9 cellular contexts compared by ENCODE assay signal in genomic region chr13:49620170-49620621, GRCh38. TPM values are rescaled to one million over a fixed set of nuclear protein-coding genes. Genes with fewer than 3 reads are reported as not detected.
DNase-seq lines count a peak whose midpoint lies in the region; ATAC-seq, FAIRE-seq and TF ChIP-seq lines count a peak whose summit lies in the region.
"Had no signal": no experiment of that assay in that cellular context is flagged by ENCODE, and none has a peak within 500 bp of the region (broad histone marks: within the 10 kb centered on the region; RNA-seq: fewer than 3 reads in every experiment).

No MANE protein-coding gene starts in this region.

- H3K4me1 ChIP-seq in GM12878 (ENCODE audit: control insufficient read depth, insufficient read depth, low read length), result no peaks in the 10 kb centered on the region
- no peaks in the 10 kb centered on the region for H3K4me1 ChIP-seq in colonic mucosa

- TF ChIP-seq POLR2A in GM12878 (IDR thresholded peaks at IDR 0.05; ENCODE audit: low read depth, low read length), result no peak

- 31% methylated on average over 22 of the region's 22 CpGs for WGBS in GM12878 (ENCODE audit: insufficient coverage, insufficient replicate concordance, low lambda C conversion rate, missing lambda C conversion rate)

- DNase-seq in COR-L47 (lab: John Stamatoyannopoulos, UW) (peak; percentile 53), GM19239 (ENCODE audit: insufficient read length, low spot score) (peak; percentile 40), GM12878 (ENCODE audit: low read depth, low spot score) (no peak), colonic mucosa (no peak)
- DNase-seq in activated CD4-positive, alpha-beta T cell treated with anti-CD3 and anti-CD28 coated beads, Interleukin-2, amount 50 U/mL, for 4 hours, result no peak
- DNase-seq: aorta had no signal

- no peaks in the 10 kb centered on the region for H4K20me1 ChIP-seq in GM12878 (ENCODE audit: control insufficient read depth, insufficient read depth)

- no peaks in the 10 kb centered on the region for H3K79me2 ChIP-seq in GM12878 (ENCODE audit: control insufficient read depth, insufficient read depth, low read length)

- H3K4me2 ChIP-seq in GM12878 (ENCODE audit: control insufficient read depth, insufficient read depth), result peak overlapping the region; percentile 36

- intact Hi-C loops in GM12878 (cut with micrococcal nuclease; ENCODE audit: unreplicated experiment), result no loop called here
- intact Hi-C loops in colonic mucosa (cut with DNase I), result no loop called here

- BruUV-seq in GM12878 (replicated peaks; lab: Mats Ljungman, UMichigan), result no TSS peak

- H3K9me3 ChIP-seq in GM12878 (replicated peaks; ENCODE audit: control insufficient read depth, insufficient read depth, low read length), result no peaks in the 10 kb centered on the region
- no peaks in the 10 kb centered on the region for H3K9me3 ChIP-seq in colonic mucosa

- H3K36me3 ChIP-seq in GM12878 (ENCODE audit: control insufficient read depth in 2 of 2, insufficient read depth in 2 of 2, low read length in 1 of 2) (no peaks in the 10 kb centered on the region), colonic mucosa (no peaks in the 10 kb centered on the region)

- TF ChIP-seq RAD21 in GM12878 (IDR thresholded peaks at IDR 0.05; ENCODE audit: insufficient read depth, low read depth, low read length), result no peak

- no peak overlapping the region for H3K27ac ChIP-seq in GM12878 (ENCODE audit: control insufficient read depth, insufficient read depth)
- no peak overlapping the region for H3K27ac ChIP-seq in colonic mucosa

- RAD21 ChIA-PET in GM12878 (lab: Charles Lee; ENCODE audit: unreplicated experiment), result interaction anchor here (0.7 to 1.2 kb wide), 2 partner anchors 10 to 334 kb away, joined by 3 read pairs; no protein-coding TSS in a partner anchor

- POLR2A ChIA-PET in GM12878 (lab: Charles Lee), result interaction anchor here (0.6 to 0.7 kb wide), 2 partner anchors 178 to 283 kb away, joined by 3 to 4 read pairs; no protein-coding TSS in a partner anchor

- H2AFZ ChIP-seq in GM12878 (ENCODE audit: control insufficient read depth, low read depth, low read length), result peak overlapping the region; percentile 37

- H3K9ac ChIP-seq in GM12878 (ENCODE audit: control insufficient read depth, insufficient read depth, low read length) (no peak overlapping the region), colonic mucosa (ENCODE audit: low read depth in 2 of 2, low read length in 2 of 2) (peak overlapping the region in 1 of 2 donors; percentile 18)

- TF ChIP-seq EP300 in GM12878 (IDR thresholded peaks at IDR 0.05; ENCODE audit: borderline replicate concordance in 1 of 2, control insufficient read depth in 1 of 2, low read depth in 2 of 2, low read length in 2 of 2), result peak in 1 of 2 experiments; percentile 29; a peak in 1 of 4 replicates

- ATAC-seq in HG03354 (IDR thresholded peaks at IDR 0.05; ENCODE audit: poor library complexity, severe bottlenecking, unreplicated experiment), result peak; percentile 88
- peak; percentile 85 for ATAC-seq in GM12878
- no peak for ATAC-seq in HG03457 (IDR thresholded peaks at IDR 0.05; ENCODE audit: unreplicated experiment)
- ATAC-seq in activated CD4-positive, CD25-positive, alpha-beta regulatory T cell treated with anti-CD3 and anti-CD28 coated beads, Interleukin-2, amount 50 U/mL, for 24 hours, result no peak

- H3K27me3 ChIP-seq in GM12878 (replicated peaks in 1 of 2; ENCODE audit: control insufficient read depth in 2 of 2, insufficient read depth in 2 of 2, low read length in 1 of 2), result no peaks in the 10 kb centered on the region
- no peaks in the 10 kb centered on the region for H3K27me3 ChIP-seq in colonic mucosa

- SMC1A ChIA-PET in GM12878 (lab: Charles Lee; ENCODE audit: uncharacterized antibody, unreplicated experiment), result interaction anchor here (0.7 to 1.0 kb wide), 2 partner anchors 9 to 550 kb away, joined by 3 to 4 read pairs; no protein-coding TSS in a partner anchor

- TF ChIP-seq CTCF in GM12878 (IDR thresholded peaks at IDR 0.05 in 2 of 3, conservative IDR thresholded peaks at IDR 0.05 in 1 of 3; ENCODE audit: control insufficient read depth in 2 of 3, extremely low read depth in 1 of 3, insufficient read depth in 1 of 3, low read depth in 3 of 3, low read length in 3 of 3), result no peak
- TF ChIP-seq CTCF in colonic mucosa (IDR thresholded peaks at IDR 0.05), result no peak

- in situ Hi-C loops in GM12878 (cut with MboI), result no loop called here

- CTCF ChIA-PET in GM12878 (lab: Yijun Ruan, JAX), result interaction anchor here (1.0 to 1.9 kb wide), 2 partner anchors 8 to 11 kb away, joined by 3 to 7 read pairs; partner anchors contain the start of gene ARL11

- H3K4me3 ChIP-seq in GM12878, result peak overlapping the region; percentile 36; the same call in 1 of the 2 replicates
- H3K4me3 ChIP-seq in colonic mucosa, result no peak overlapping the region

- FAIRE-seq in GM19239 (lab: Jason Lieb, UNC) (peak; percentile 59), GM12878 (lab: Jason Lieb, UNC) (no peak)

TF ChIP-seq in GM12878, 131 proteins besides CTCF, POLR2A, EP300 and RAD21 (continues in another document):
- TF ChIP-seq NR2F1 (conservative IDR thresholded peaks at IDR 0.05) (no peak), RBBP5 (conservative IDR thresholded peaks at IDR 0.05) (no peak), DPF2 (IDR thresholded peaks at IDR 0.05) (0 out of 2 replicates have a peak, but pooled peaks have one; percentile 18), ZNF687 (IDR thresholded peaks at IDR 0.05) (0 out of 2 replicates have a peak, but pooled peaks have one; percentile 15), ZNF274 (IDR thresholded peaks at IDR 0.05; ENCODE audit: insufficient read depth, insufficient read length) (no peak)

RNA-seq across cellular contexts. Expression of gene ARL11, which starts 8.1 kb away (rescaled TPM):
- 10.1 and 10.3 TPM in 2 replicates for total RNA-seq in GM12878 (2013; cell fraction: nucleolus; rRNA removed)
- total RNA-seq in GM12878 (2014; rRNA removed), result 3.8 and 4.1 TPM in 2 replicates
- total RNA-seq in GM12878 (2014; rRNA removed; fragmentation: Illumina TruSeq; extraction: Trizol), result 5.9 TPM in 2 replicates
- total RNA-seq in GM12878 (2021), result 5.3 and 5.6 TPM in 2 replicates
- polyA plus RNA-seq in GM12878 (2011; ENCODE audit: low read depth), result 2.3 TPM
- 1.6 and 2.3 TPM in 2 replicates for polyA plus RNA-seq in GM12878 (2011; rRNA removed)
- polyA plus RNA-seq in GM12878 (2011; cell fraction: cytosol; rRNA removed), result 1.0 and 1.4 TPM in 2 replicates
- 0.61 and 0.69 TPM in 2 replicates for polyA plus RNA-seq in GM12878 (2011; cell fraction: nucleus; rRNA removed)
- polyA plus RNA-seq in GM12878 (2012), result 3.2 and 3.4 TPM in 2 replicates
- 4.3 and 4.8 TPM in 2 replicates for polyA plus RNA-seq in GM12878 (2014; fragmentation: Illumina TruSeq; extraction: Trizol)
- polyA plus RNA-seq in GM12878 (2014; fragmentation: Nextera tagmentation; extraction: Ambion mirVana), result 1 to 10 TPM; 2.0 to 2.6 TPM
- 7.2 and 7.4 TPM in 2 replicates for polyA plus RNA-seq in GM12878 (2014; rRNA removed)
- polyA plus RNA-seq in GM12878 (2016; fragmentation: Nextera tagmentation; extraction: Ambion mirVana), result 1 to 10 TPM; 4.0 to 5.3 TPM
- polyA minus RNA-seq in GM12878 (2011; rRNA and poly(A)+ RNA removed), result 1.2 and 2.1 TPM in 2 replicates
- polyA minus RNA-seq in GM12878 (2011; cell fraction: cytosol; rRNA and poly(A)+ RNA removed), result 0.80 TPM in 1 of 2 replicates, not detected in the other
- polyA minus RNA-seq in GM12878 (2011; cell fraction: nucleus; rRNA and poly(A)+ RNA removed), result 0.85 and 1.8 TPM in 2 replicates
- total RNA-seq in colonic mucosa, result 1 to 10 TPM in 1 of 2 donors, under 1 TPM in 1; 0.84 to 2.3 TPM

RNA-seq across cellular contexts. Expression of gene RCBTB1, which starts 34.8 kb away (rescaled TPM):
- 7.5 and 23.5 TPM in 2 replicates for total RNA-seq in GM12878 (2013; cell fraction: nucleolus; rRNA removed)
- total RNA-seq in GM12878 (2014; rRNA removed) (7.5 and 9.4 TPM in 2 replicates), GM12878 (2014; rRNA removed; fragmentation: Illumina TruSeq; extraction: Trizol) (11.4 and 11.7 TPM in 2 replicates), GM12878 (2021) (10.6 and 12.3 TPM in 2 replicates), colonic mucosa (1 to 10 TPM; 6.2 to 7.5 TPM)
- polyA plus RNA-seq in GM12878 (2011; ENCODE audit: low read depth), result 4.5 TPM
- polyA plus RNA-seq in GM12878 (2011; rRNA removed) (11.4 and 13.9 TPM in 2 replicates), GM12878 (2014; fragmentation: Illumina TruSeq; extraction: Trizol) (13.5 and 16.6 TPM in 2 replicates), GM12878 (2014; fragmentation: Nextera tagmentation; extraction: Ambion mirVana) (1 to 10 TPM; 5.1 to 5.7 TPM), GM12878 (2014; rRNA removed) (8.6 and 11.1 TPM in 2 replicates), GM12878 (2016; fragmentation: Nextera tagmentation; extraction: Ambion mirVana) (10 to 100 TPM; 11.1 to 11.3 TPM)
- 5.1 TPM in 2 replicates for polyA plus RNA-seq in GM12878 (2011; cell fraction: cytosol; rRNA removed)
- 8.9 and 12.5 TPM in 2 replicates for polyA plus RNA-seq in GM12878 (2011; cell fraction: nucleus; rRNA removed)
- polyA plus RNA-seq in GM12878 (2012), result 6.3 and 6.5 TPM in 2 replicates
- 8.1 and 8.5 TPM in 2 replicates for polyA minus RNA-seq in GM12878 (2011; rRNA and poly(A)+ RNA removed)
- 2.8 and 4.2 TPM in 2 replicates for polyA minus RNA-seq in GM12878 (2011; cell fraction: cytosol; rRNA and poly(A)+ RNA removed)
- 3.7 and 6.2 TPM in 2 replicates for polyA minus RNA-seq in GM12878 (2011; cell fraction: nucleus; rRNA and poly(A)+ RNA removed)

Comparison
In these comparisons a context has a peak if more than half of its experiments do, and no peak if none do; other contexts are left out.
1. DNase-seq: peak in COR-L47 (single experiment) and GM19239 (single experiment); none in GM12878 (single experiment), colonic mucosa (single experiment) and activated CD4-positive, alpha-beta T cell treated with anti-CD3 and anti-CD28 coated beads, Interleukin-2, amount 50 U/mL, for 4 hours (0 of 2).
2. ATAC-seq: peak in HG03354 (single experiment) and GM12878 (single experiment); none in HG03457 (single experiment) and activated CD4-positive, CD25-positive, alpha-beta regulatory T cell treated with anti-CD3 and anti-CD28 coated beads, Interleukin-2, amount 50 U/mL, for 24 hours (0 of 2).